ENCODE assay signal across 13 cellular contexts in genomic region chr6:16374796-16375195, GRCh38.
DNase-seq lines count a peak whose midpoint lies in the region; ATAC-seq lines count a peak whose summit lies in the region.
"Had no signal": no experiment of that assay in that cellular context is flagged by ENCODE, and none has a peak within 500 bp of the region (broad histone marks: within the 10 kb centered on the region; RNA-seq: fewer than 3 reads in every experiment).

No MANE protein-coding gene starts in this region.

- H3K9ac ChIP-seq in Karpas-422 (ENCODE audit: low read length): peak overlapping the region; percentile 71
- H3K9ac ChIP-seq: SK-N-SH had no signal

- H2AFZ ChIP-seq in Karpas-422 (ENCODE audit: low read length) (no peak overlapping the region), neuron (ENCODE audit: low read depth, low read length) (peak overlapping the region; percentile 24)

- H3K9me2 ChIP-seq in Karpas-422 (replicated peaks; ENCODE audit: insufficient read depth, low read length): no peaks in the 10 kb centered on the region
- H3K9me2 ChIP-seq: SK-N-SH had no signal

- peak overlapping the region; percentile 95 for H3K27ac ChIP-seq in Karpas-422 (ENCODE audit: low read length)

- no peaks in the 10 kb centered on the region for H3K9me3 ChIP-seq in Karpas-422 (ENCODE audit: low read length)
- H3K9me3 ChIP-seq in neuron (ENCODE audit: low read length): no peaks in the 10 kb centered on the region
- H3K9me3 ChIP-seq: SK-N-SH had no signal

- H3K79me2 ChIP-seq in Karpas-422 (ENCODE audit: low read length): no peaks in the 10 kb centered on the region

- ATAC-seq in GM18868 (IDR thresholded peaks at IDR 0.05; ENCODE audit: unreplicated experiment) (peak; percentile 86), HG02610 (IDR thresholded peaks at IDR 0.05; ENCODE audit: unreplicated experiment) (peak; percentile 71), HG03175 (IDR thresholded peaks at IDR 0.05; ENCODE audit: unreplicated experiment) (no peak)
- ATAC-seq: stimulated activated naive CD8-positive, alpha-beta T cell treated with anti-CD3 and anti-CD28 coated beads, Interleukin-15, Interleukin-2, amounts not matched to agents 100 U/mL and 50 U/mL, for 24 hours had no signal

- H4K20me1 ChIP-seq in Karpas-422 (ENCODE audit: insufficient read depth, low read depth, low read length): no peaks in the 10 kb centered on the region

- H3K4me3 ChIP-seq in Karpas-422 (ENCODE audit: low read length): peak overlapping the region; percentile 52
- H3K4me3 ChIP-seq in neuron (ENCODE audit: low read length): peak overlapping the region; percentile 12

- no peaks in the 10 kb centered on the region for H3K27me3 ChIP-seq in Karpas-422 (ENCODE audit: low read length)
- no peaks in the 10 kb centered on the region for H3K27me3 ChIP-seq in neuron (ENCODE audit: insufficient read depth, low read length)

- no peaks in the 10 kb centered on the region for H3K36me3 ChIP-seq in Karpas-422 (ENCODE audit: insufficient read depth, low read length)
- no peaks in the 10 kb centered on the region for H3K36me3 ChIP-seq in neuron (ENCODE audit: insufficient read depth, low read length)

- peaks cover 78% of the 10 kb centered on the region for H3K4me1 ChIP-seq in Karpas-422 (ENCODE audit: low read length)
- peaks cover 17% of the 10 kb centered on the region for H3K4me1 ChIP-seq in neuron (ENCODE audit: insufficient read depth, low read length)

- peak overlapping the region; percentile 78 for H3K4me2 ChIP-seq in Karpas-422 (ENCODE audit: low read depth, low read length, poor library complexity, severe bottlenecking)
- H3K4me2 ChIP-seq: SK-N-SH had no signal

- peak; percentile 93 for DNase-seq in Karpas-422
- DNase-seq in activated CD4-positive, alpha-beta T cell treated with anti-CD3 and anti-CD28 coated beads for 48 hours: no peak
- no peak for DNase-seq in activated CD4-positive, alpha-beta T cell treated with anti-CD3 and anti-CD28 coated beads, Interleukin-2, amount 50 U/mL, for 1 hour
- DNase-seq: activated CD8-positive, alpha-beta memory T cell treated with anti-CD3 and anti-CD28 coated beads for 24 hours; amniotic stem cell; Calu3; NCI-H510A treated with DMSO at 0.1 percent for 48 hours; SK-N-SH; stimulated activated naive CD8-positive, alpha-beta T cell treated with anti-CD3 and anti-CD28 coated beads, Interleukin-15, Interleukin-2, amounts not matched to agents 100 U/mL and 50 U/mL, for 24 hours had no signal
